9 cellular contexts compared by ENCODE assay signal in genomic region chr3:171351676-171352075, GRCh38.
DNase-seq lines count a peak whose midpoint lies in the region; ATAC-seq and TF ChIP-seq lines count a peak whose summit lies in the region.
"Had no signal": no experiment of that assay in that cellular context is flagged by ENCODE, and none has a peak within 500 bp of the region (broad histone marks: within the 10 kb centered on the region; RNA-seq: fewer than 3 reads in every experiment).

No MANE protein-coding gene starts in this region.

- peak overlapping the region; percentile 46 for H3K27ac Mint-ChIP-seq in activated naive CD4-positive, alpha-beta T cell treated with anti-CD3 and anti-CD28 coated beads, Interleukin-2, amount 50 U/mL, for 24 hours
- H3K27ac Mint-ChIP-seq in stimulated activated effector memory CD8-positive, alpha-beta T cell treated with anti-CD3 and anti-CD28 coated beads, Interleukin-12 subunit alpha, Interleukin-12 subunit beta, amount 100 ng/mL, for 72 hours: no peak overlapping the region

- H3K4me1 ChIP-seq in upper lobe of right lung: peaks cover 3% of the 10 kb centered on the region

- ATAC-seq in stimulated activated effector memory CD8-positive, alpha-beta T cell treated with anti-CD3 and anti-CD28 coated beads, Interleukin-12 subunit alpha, Interleukin-12 subunit beta, amount 100 ng/mL, for 72 hours: peak; percentile 78
- no peak for ATAC-seq in GM19455 (IDR thresholded peaks at IDR 0.05; ENCODE audit: unreplicated experiment)
- ATAC-seq in upper lobe of right lung: no peak
- ATAC-seq in GM18909 (IDR thresholded peaks at IDR 0.05; ENCODE audit: poor library complexity, unreplicated experiment): no peak

- no peak for DNase-seq in activated naive CD4-positive, alpha-beta T cell (lab: John Stamatoyannopoulos, UW)
- peak; percentile 24 for DNase-seq in NCI-H128 (lab: John Stamatoyannopoulos, UW; ENCODE audit: unreplicated experiment)
- DNase-seq in caudate nucleus (lab: John Stamatoyannopoulos, UW): peak in 2 of 61 donors; percentile 20 to 23
- DNase-seq in stimulated activated effector memory CD8-positive, alpha-beta T cell treated with anti-CD3 and anti-CD28 coated beads, Interleukin-12 subunit alpha, Interleukin-12 subunit beta, amount 100 ng/mL, for 72 hours (ENCODE audit: low spot score in 2 of 2): no peak
- no peak for DNase-seq in upper lobe of right lung
- DNase-seq: CD8-positive, alpha-beta memory T cell had no signal

- intact Hi-C loops in upper lobe of right lung (cut with DNase I): no loop called here

- H3K27ac ChIP-seq in caudate nucleus (ENCODE audit: low read depth, low read length): peak overlapping the region; percentile 13
- H3K27ac ChIP-seq in upper lobe of right lung: no peak overlapping the region

- H3K36me3 ChIP-seq in upper lobe of right lung: no peaks in the 10 kb centered on the region

- no peak overlapping the region for H3K4me3 Mint-ChIP-seq in activated naive CD4-positive, alpha-beta T cell treated with anti-CD3 and anti-CD28 coated beads, Interleukin-2, amount 50 U/mL, for 24 hours
- H3K4me3 Mint-ChIP-seq in stimulated activated effector memory CD8-positive, alpha-beta T cell treated with anti-CD3 and anti-CD28 coated beads, Interleukin-12 subunit alpha, Interleukin-12 subunit beta, amount 100 ng/mL, for 72 hours: no peak overlapping the region

- peaks cover 86% of the 10 kb centered on the region for H3K4me1 Mint-ChIP-seq in activated naive CD4-positive, alpha-beta T cell treated with anti-CD3 and anti-CD28 coated beads, Interleukin-2, amount 50 U/mL, for 24 hours
- peaks cover 52% of the 10 kb centered on the region for H3K4me1 Mint-ChIP-seq in stimulated activated effector memory CD8-positive, alpha-beta T cell treated with anti-CD3 and anti-CD28 coated beads, Interleukin-12 subunit alpha, Interleukin-12 subunit beta, amount 100 ng/mL, for 72 hours

- no peaks in the 10 kb centered on the region for H3K27me3 ChIP-seq in upper lobe of right lung

- no peaks in the 10 kb centered on the region for H3K9me3 Mint-ChIP-seq in activated naive CD4-positive, alpha-beta T cell treated with anti-CD3 and anti-CD28 coated beads, Interleukin-2, amount 50 U/mL, for 24 hours
- H3K9me3 Mint-ChIP-seq in stimulated activated effector memory CD8-positive, alpha-beta T cell treated with anti-CD3 and anti-CD28 coated beads, Interleukin-12 subunit alpha, Interleukin-12 subunit beta, amount 100 ng/mL, for 72 hours: no peaks in the 10 kb centered on the region
- H3K9me3 Mint-ChIP-seq: CD8-positive, alpha-beta memory T cell had no signal

- no peak overlapping the region for H3K4me3 ChIP-seq in upper lobe of right lung

- H3K36me3 Mint-ChIP-seq in activated naive CD4-positive, alpha-beta T cell treated with anti-CD3 and anti-CD28 coated beads, Interleukin-2, amount 50 U/mL, for 24 hours: peaks cover 2% of the 10 kb centered on the region
- H3K36me3 Mint-ChIP-seq in stimulated activated effector memory CD8-positive, alpha-beta T cell treated with anti-CD3 and anti-CD28 coated beads, Interleukin-12 subunit alpha, Interleukin-12 subunit beta, amount 100 ng/mL, for 72 hours: peaks cover 4% of the 10 kb centered on the region

- H3K9me3 ChIP-seq in upper lobe of right lung: no peaks in the 10 kb centered on the region

- no peak for TF ChIP-seq CTCF in upper lobe of right lung (IDR thresholded peaks at IDR 0.05)

- H3K27me3 Mint-ChIP-seq in activated naive CD4-positive, alpha-beta T cell treated with anti-CD3 and anti-CD28 coated beads, Interleukin-2, amount 50 U/mL, for 24 hours: no peaks in the 10 kb centered on the region
